8 cellular contexts compared by ENCODE assay signal in the genomic region with DNA sequence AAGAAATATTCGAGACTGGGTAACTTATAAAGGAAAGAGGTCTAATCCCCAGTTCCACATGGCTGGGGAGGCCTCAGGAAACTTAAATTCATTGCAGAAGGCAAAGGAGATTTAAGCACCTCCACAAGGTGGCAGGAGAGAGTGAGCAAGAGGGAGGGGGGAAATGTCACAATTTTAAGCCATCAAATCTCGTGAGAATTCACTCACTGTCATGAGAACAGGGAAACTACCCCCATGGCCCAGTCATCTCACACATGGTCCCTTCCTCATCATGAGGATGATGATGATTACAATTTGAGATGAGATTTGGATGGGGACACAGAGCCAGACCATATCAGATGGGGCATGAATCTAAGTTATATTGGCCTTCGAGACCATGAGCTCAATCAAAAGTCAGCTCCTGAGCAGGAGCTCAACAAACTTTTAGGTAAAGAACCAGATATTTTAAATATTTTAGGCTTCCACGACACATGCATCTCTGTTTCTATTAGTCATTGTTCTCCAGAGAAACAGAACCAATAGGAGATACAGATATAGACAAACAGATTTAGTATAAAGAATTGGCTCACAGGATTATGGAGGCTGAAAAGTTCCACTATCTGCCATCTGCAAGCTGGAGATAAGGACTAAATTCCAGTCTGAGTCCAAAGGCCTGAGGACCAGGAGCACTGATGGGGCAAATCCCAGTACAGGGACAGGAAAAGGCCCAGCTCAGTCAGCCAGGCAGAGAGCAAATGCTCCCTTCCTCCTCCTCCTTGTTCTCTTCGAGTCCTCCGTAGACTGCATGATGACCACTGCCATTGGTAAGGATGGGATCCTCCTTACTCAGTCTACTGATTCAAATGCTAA. TPM values are rescaled to one million over a fixed set of nuclear protein-coding genes. Genes with fewer than 3 reads are reported as not detected.
DNase-seq lines count a peak whose midpoint lies in the region; TF ChIP-seq lines count a peak whose summit lies in the region.

No MANE protein-coding gene starts in this region.

- TF ChIP-seq CTCF in dorsolateral prefrontal cortex (IDR thresholded peaks at IDR 0.05 in 54 of 56, conservative IDR thresholded peaks at IDR 0.05 in 2 of 56; ENCODE audit: low read depth in 1 of 56, partially characterized antibody in 56 of 56) (peak in 44 of 56 donors; percentile 15 to 57 (median 40)), progenitor cell of endocrine pancreas (IDR thresholded peaks at IDR 0.05; ENCODE audit: unreplicated experiment) (peak; percentile 41)

- intact Hi-C loops in dorsolateral prefrontal cortex (cut with DNase I) = no loop called here

- peaks cover 8% of the 10 kb centered on the region for H3K36me3 ChIP-seq in CD8-positive, alpha-beta memory T cell (ENCODE audit: insufficient read depth, low read length)

- no peak overlapping the region for H3K27ac ChIP-seq in CD8-positive, alpha-beta memory T cell (ENCODE audit: low read depth, low read length)
- H3K27ac ChIP-seq in dorsolateral prefrontal cortex = peak overlapping the region in 8 of 59 donors; percentile 4 to 54 (median 29)

- H3K9me3 Mint-ChIP-seq in CD8-positive, alpha-beta memory T cell = no peaks in the 10 kb centered on the region
- H3K9me3 Mint-ChIP-seq in progenitor cell of endocrine pancreas (ENCODE audit: low read depth) = no peaks in the 10 kb centered on the region

- H3K27me3 Mint-ChIP-seq in CD8-positive, alpha-beta memory T cell = no peaks in the 10 kb centered on the region
- no peaks in the 10 kb centered on the region for H3K27me3 Mint-ChIP-seq in progenitor cell of endocrine pancreas

- H3K4me1 Mint-ChIP-seq in CD8-positive, alpha-beta memory T cell = peaks cover 33 to 48% (median 40%) of the 10 kb centered on the region in 3 donors
- peaks cover 3% of the 10 kb centered on the region for H3K4me1 Mint-ChIP-seq in progenitor cell of endocrine pancreas (ENCODE audit: low read depth)

- no peak overlapping the region for H3K4me3 ChIP-seq in CD8-positive, alpha-beta memory T cell (ENCODE audit: low read length)
- no peak overlapping the region for H3K4me3 ChIP-seq in dorsolateral prefrontal cortex

- no peaks in the 10 kb centered on the region for H3K27me3 ChIP-seq in CD8-positive, alpha-beta memory T cell (ENCODE audit: insufficient read depth, low read length, poor library complexity, severe bottlenecking)
- no peaks in the 10 kb centered on the region for H3K27me3 ChIP-seq in dorsolateral prefrontal cortex

- CTCF ChIA-PET in CD8-positive, alpha-beta memory T cell (lab: Charles Lee) = interaction anchor here (0.7 to 1.7 kb wide), 6 partner anchors 11 to 147 kb away, joined by 3 to 5 read pairs (median 4); no protein-coding TSS in a partner anchor

- POLR2A ChIA-PET in CD8-positive, alpha-beta memory T cell (lab: Charles Lee) = interaction anchor here (1.0 kb wide), 1 partner anchor 24 kb away, joined by 3 read pairs; no protein-coding TSS in a partner anchor

- H3K9me3 ChIP-seq in CD8-positive, alpha-beta memory T cell (ENCODE audit: low read length) = no peaks in the 10 kb centered on the region

- peaks cover 15% of the 10 kb centered on the region for H3K4me1 ChIP-seq in CD8-positive, alpha-beta memory T cell (ENCODE audit: insufficient read depth, low read length)

- H3K27ac Mint-ChIP-seq in CD8-positive, alpha-beta memory T cell = peak overlapping the region in 6 of 8 donors; percentile 22 to 71 (median 40)
- H3K27ac Mint-ChIP-seq in progenitor cell of endocrine pancreas = no peak overlapping the region

- no peak overlapping the region for H3K4me3 Mint-ChIP-seq in CD8-positive, alpha-beta memory T cell
- H3K4me3 Mint-ChIP-seq in progenitor cell of endocrine pancreas (ENCODE audit: low read depth) = no peak overlapping the region

- H3K36me3 Mint-ChIP-seq in CD8-positive, alpha-beta memory T cell = peaks cover 0 to 40% (median 7%) of the 10 kb centered on the region in 3 donors
- H3K36me3 Mint-ChIP-seq in progenitor cell of endocrine pancreas (ENCODE audit: insufficient read depth) = peaks cover 9% of the 10 kb centered on the region

- DNase-seq in CD8-positive, alpha-beta memory T cell = peak in 3 of 5 donors; percentile 33 to 57 (median 33)
- DNase-seq in HuH-7 (ENCODE audit: low spot score) (peak; percentile 20), T-helper 2 cell (peak in 4 of 5 experiments; percentile 10 to 78 (median 29)), dorsolateral prefrontal cortex (no peak), progenitor cell of endocrine pancreas (ENCODE audit: low spot score, unreplicated experiment) (no peak), HPDE6-E6E7 (ENCODE audit: extremely low spot score) (no peak), NK-92 (lab: John Stamatoyannopoulos, UW; ENCODE audit: unreplicated experiment) (no peak), cerebellar cortex (ENCODE audit: low spot score) (no peak)

RNA-seq across cellular contexts. Expression of a gene that starts 24.9 kb away (rescaled TPM):
- total RNA-seq in CD8-positive, alpha-beta memory T cell = 10 to 100 TPM; 45.3 to 48.7 TPM
- polyA plus RNA-seq in CD8-positive, alpha-beta memory T cell = 55.5 TPM
- total RNA-seq in dorsolateral prefrontal cortex (100 to 1,000 TPM in 58 of 120 experiments, 10 to 100 TPM in 62; 70.3 to 143 (median 98.7) TPM), progenitor cell of endocrine pancreas (73.4 and 83.3 TPM in 2 replicates)

Comparison
In these comparisons a context has a peak if more than half of its experiments do, and no peak if none do; other contexts are left out.
1. DNase-seq: peak in CD8-positive, alpha-beta memory T cell (3 of 5), HuH-7 (single experiment) and T-helper 2 cell (4 of 5); none in dorsolateral prefrontal cortex (0 of 10), progenitor cell of endocrine pancreas (single experiment), HPDE6-E6E7 (single experiment), NK-92 (single experiment) and cerebellar cortex (single experiment).